In genomic region chr2:180787330-180787729, GRCh38 we compare ENCODE assay signal across 20 cellular contexts.
DNase-seq lines count a peak whose midpoint lies in the region; ATAC-seq, FAIRE-seq and TF ChIP-seq lines count a peak whose summit lies in the region.
"Had no signal": no experiment of that assay in that cellular context is flagged by ENCODE, and none has a peak within 500 bp of the region (broad histone marks: within the 10 kb centered on the region; RNA-seq: fewer than 3 reads in every experiment).

No MANE protein-coding gene starts in this region.

- H3K27me3 ChIP-seq in PC-3 (ENCODE audit: low read length) (no peaks in the 10 kb centered on the region), bronchial epithelial cell (ENCODE audit: control insufficient read depth, insufficient read depth, low read length) (no peaks in the 10 kb centered on the region)
- H3K27me3 ChIP-seq: BLaER1 treated with 17β-estradiol and CSF1 and Interleukin-3, amounts not matched to agents 10 nM and 100 nM had no signal

- H3K4me2 ChIP-seq in PC-3 (ENCODE audit: low read length) = peak overlapping the region; percentile 52
- H3K4me2 ChIP-seq: BLaER1 treated with 17β-estradiol and CSF1 and Interleukin-3, amounts not matched to agents 10 nM and 100 nM; PC-9 had no signal

- TF ChIP-seq CTCF in AG10803 (conservative IDR thresholded peaks at IDR 0.05; ENCODE audit: low read length) (no peak), PC-3 (conservative IDR thresholded peaks at IDR 0.05; ENCODE audit: low read depth, low read length) (no peak), bronchial epithelial cell (IDR thresholded peaks at IDR 0.05; ENCODE audit: insufficient read depth, low read length, severe bottlenecking) (no peak)

- no peak overlapping the region for H2AFZ ChIP-seq in PC-3 (ENCODE audit: low read length)
- H2AFZ ChIP-seq: PC-9 had no signal

- peaks cover 15% of the 10 kb centered on the region for H3K4me1 ChIP-seq in PC-3 (ENCODE audit: insufficient read depth, low read length)
- H3K4me1 ChIP-seq: BLaER1 treated with 17β-estradiol and CSF1 and Interleukin-3, amounts not matched to agents 10 nM and 100 nM; HAP-1 had no signal

- H3K36me3 ChIP-seq in PC-3 (ENCODE audit: low read depth, low read length) (no peaks in the 10 kb centered on the region), bronchial epithelial cell (ENCODE audit: control insufficient read depth, insufficient read depth, low read length) (no peaks in the 10 kb centered on the region)
- H3K36me3 ChIP-seq: BLaER1 treated with 17β-estradiol and CSF1 and Interleukin-3, amounts not matched to agents 10 nM and 100 nM; HAP-1 had no signal

- no peak overlapping the region for H3K4me3 ChIP-seq in AG10803 (ENCODE audit: low read length)
- H3K4me3 ChIP-seq in PC-3 (ENCODE audit: low read length) = no peak overlapping the region
- H3K4me3 ChIP-seq in bronchial epithelial cell (ENCODE audit: low read depth, low read length) = no peak overlapping the region
- H3K4me3 ChIP-seq: BLaER1 treated with 17β-estradiol and CSF1 and Interleukin-3, amounts not matched to agents 10 nM and 100 nM; HAP-1; PC-9 had no signal

- CTCF ChIA-PET in PC-3 (lab: Charles Lee) = no interaction called here

- no TSS peak for BruUV-seq in PC-3 (replicated peaks; lab: Mats Ljungman, UMichigan)

- no peaks in the 10 kb centered on the region for H3K9me2 ChIP-seq in PC-3 (replicated peaks; ENCODE audit: low read length)

- H3F3A ChIP-seq in PC-3 (ENCODE audit: low read length, unreplicated experiment) = no peaks in the 10 kb centered on the region

- H4K20me1 ChIP-seq in PC-3 (ENCODE audit: low read length) = no peaks in the 10 kb centered on the region
- H4K20me1 ChIP-seq: BLaER1 treated with 17β-estradiol and CSF1 and Interleukin-3, amounts not matched to agents 10 nM and 100 nM had no signal

- DNase-seq in AG10803 (ENCODE audit: low read depth) = peak; percentile 47
- peak; percentile 72 for DNase-seq in PC-3
- peak; percentile 68 for DNase-seq in bronchial epithelial cell (ENCODE audit: low read depth)
- peak; percentile 36 for DNase-seq in iris pigment epithelial cell (ENCODE audit: low read depth)
- DNase-seq in left colon = no peak
- no peak for DNase-seq in NCI-H2081 treated with DMSO at 0.1 percent for 48 hours (lab: John Stamatoyannopoulos, UW)
- no peak for DNase-seq in stimulated activated CD8-positive, alpha-beta memory T cell treated with anti-CD3 and anti-CD28 coated beads, Interleukin-4, amount 100 ng/mL, for 48 hours
- no peak for DNase-seq in DMS153 treated with DMSO at 0.1 percent for 48 hours (lab: John Stamatoyannopoulos, UW; ENCODE audit: unreplicated experiment)
- DNase-seq: CD8-positive, alpha-beta T cell; DMS79; Kasumi-1; NCI-H1105 treated with DMSO at 0.1 percent for 48 hours; NCI-H1694 treated with DMSO at 0.1 percent for 48 hours; NCI-H2227 treated with DMSO at 0.1 percent for 48 hours; NCI-H524; PC-9 had no signal

- no peaks in the 10 kb centered on the region for H3K9me3 ChIP-seq in PC-3 (ENCODE audit: low read length)
- H3K9me3 ChIP-seq: BLaER1 treated with 17β-estradiol and CSF1 and Interleukin-3, amounts not matched to agents 10 nM and 100 nM; HAP-1 had no signal

- H3K27ac ChIP-seq in PC-3 (ENCODE audit: low read length) = peak overlapping the region; percentile 48
- H3K27ac ChIP-seq: BLaER1 treated with 17β-estradiol and CSF1 and Interleukin-3, amounts not matched to agents 10 nM and 100 nM; PC-9 had no signal

- no peak for FAIRE-seq in bronchial epithelial cell (lab: Jason Lieb, UNC)
- FAIRE-seq: A204.1, G401.6 had no signal

- no peaks in the 10 kb centered on the region for H3K79me2 ChIP-seq in PC-3 (ENCODE audit: low read length)

- POLR2A ChIA-PET in PC-3 (lab: Charles Lee; ENCODE audit: unreplicated experiment) = no interaction called here

- ATAC-seq in PC-3 = peak; percentile 96
- ATAC-seq in left colon = no peak
- ATAC-seq: CD8-positive, alpha-beta T cell had no signal

- no peak overlapping the region for H3K9ac ChIP-seq in PC-3 (ENCODE audit: low read length)
- H3K9ac ChIP-seq: BLaER1 treated with 17β-estradiol and CSF1 and Interleukin-3, amounts not matched to agents 10 nM and 100 nM had no signal

- intact Hi-C loops in PC-3 (cut with micrococcal nuclease) = loop anchor here (1.0 kb wide), 1 partner anchor 192 kb away; no protein-coding TSS in a partner anchor
- intact Hi-C loops in left colon (cut with DNase I, micrococcal nuclease) = no loop called here

Comparison
In these comparisons a context has a peak if more than half of its experiments do, and no peak if none do; other contexts are left out.
1. DNase-seq: peak in AG10803 (single experiment), PC-3 (single experiment), bronchial epithelial cell (single experiment) and iris pigment epithelial cell (single experiment); none in left colon (0 of 2), NCI-H2081 treated with DMSO at 0.1 percent for 48 hours (single experiment), stimulated activated CD8-positive, alpha-beta memory T cell treated with anti-CD3 and anti-CD28 coated beads, Interleukin-4, amount 100 ng/mL, for 48 hours (single experiment) and DMS153 treated with DMSO at 0.1 percent for 48 hours (single experiment).